8 cellular contexts compared by ENCODE assay signal in the genomic region with DNA sequence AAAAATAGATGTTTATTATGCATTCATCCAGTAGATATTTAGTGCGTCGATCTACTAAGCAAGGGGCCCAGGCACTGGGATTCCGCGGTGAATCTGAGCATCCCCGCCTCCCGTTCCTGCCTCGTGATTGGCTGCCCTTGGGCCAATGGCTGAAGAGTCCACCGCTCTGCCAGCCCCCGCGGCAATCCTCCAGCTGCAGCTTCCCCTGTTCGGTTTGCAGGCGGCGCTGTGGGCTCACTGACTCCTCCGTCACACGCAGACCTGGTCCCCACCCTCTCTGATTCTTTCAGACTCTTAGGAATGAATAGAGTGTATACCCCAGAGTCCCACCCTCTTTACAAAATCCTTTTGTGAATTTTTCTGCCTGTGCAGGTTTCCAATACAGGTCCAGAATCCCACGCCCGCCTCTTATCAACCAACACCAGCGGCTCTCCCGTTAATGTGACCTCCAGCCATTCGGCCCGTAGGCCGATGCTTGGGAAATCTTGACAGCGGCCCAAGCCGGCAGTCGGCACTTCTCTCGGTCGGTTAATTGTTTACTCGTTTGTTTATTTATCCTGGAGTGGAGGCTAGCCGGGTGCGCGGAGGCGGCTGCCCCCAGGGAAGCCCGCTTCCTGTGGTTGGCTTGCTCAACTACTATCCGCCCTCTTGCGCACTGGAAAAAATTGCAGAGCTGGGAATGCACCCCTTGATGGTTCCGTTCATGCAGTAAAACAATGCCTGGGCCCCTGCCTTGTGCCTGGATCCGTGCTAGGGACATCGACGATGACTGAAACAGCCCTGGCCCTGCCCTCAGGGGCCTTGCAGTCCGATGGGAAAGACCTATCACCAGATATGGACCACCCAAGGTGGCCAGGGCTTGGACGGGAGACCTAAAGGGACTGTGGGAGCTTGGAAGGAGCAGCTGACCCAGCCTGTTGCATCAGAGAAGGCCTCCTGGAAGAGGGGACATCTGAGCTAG. TPM values are rescaled to one million over a fixed set of nuclear protein-coding genes. Genes with fewer than 3 reads are reported as not detected.
DNase-seq lines count a peak whose midpoint lies in the region; ATAC-seq, FAIRE-seq and TF ChIP-seq lines count a peak whose summit lies in the region.

No MANE protein-coding gene starts in this region.

- peak; percentile 97 for FAIRE-seq in A204.1 (lab: Jason Lieb, UNC)

- peak; percentile 34 for ATAC-seq in HG03521 (IDR thresholded peaks at IDR 0.05; ENCODE audit: unreplicated experiment)

- peak; percentile 5 for TF ChIP-seq POLR2A in GM18526 (IDR thresholded peaks at IDR 0.05; ENCODE audit: extremely low read depth, insufficient read length)

- DNase-seq in NK-92 treated with Interleukin-12 subunit alpha and Interleukin-12 subunit beta, amount 100 ng/mL, for 24 hours (lab: John Stamatoyannopoulos, UW), result peak; percentile 73
- DNase-seq in activated CD8-positive, alpha-beta memory T cell treated with anti-CD3 and anti-CD28 coated beads for 24 hours, result peak; percentile 92
- DNase-seq in effector CD8-positive, alpha-beta T cell (lab: John Stamatoyannopoulos, UW), result peak; percentile 83
- DNase-seq in lung microvascular endothelial cell (ENCODE audit: low read depth in 2 of 2), result peak; percentile 96 to 97
- DNase-seq in stimulated activated CD4-positive, alpha-beta T cell treated with anti-CD3 and anti-CD28 coated beads, TNF-alpha, amount 100 ng/mL, for 48 hours (ENCODE audit: low read depth in 3 of 3), result peak; percentile 87 to 89 (median 88)

RNA-seq across cellular contexts. Expression of a gene that starts 4.5 kb away (rescaled TPM):
- total RNA-seq in lung microvascular endothelial cell, result 15.3 and 16.5 TPM in 2 replicates

RNA-seq across cellular contexts. Expression of a gene that starts 5.7 kb away (rescaled TPM):
- 108 and 173 TPM in 2 replicates for total RNA-seq in lung microvascular endothelial cell

Comparison
In these comparisons a context has a peak if more than half of its experiments do, and no peak if none do; other contexts are left out.
1. Peak in every context shown above with its lines: DNase-seq and ATAC-seq.